In genomic region chr4:125547842-125548241, GRCh38 we compare ENCODE assay signal across 16 cellular contexts.
"Had no signal": no experiment of that assay in that cellular context is flagged by ENCODE, and none has a peak within 500 bp of the region (broad histone marks: within the 10 kb centered on the region; RNA-seq: fewer than 3 reads in every experiment).

No MANE protein-coding gene starts in this region.

- H3K36me3 ChIP-seq: colonic mucosa, gastrocnemius medialis, heart right ventricle, SJSA1, upper lobe of left lung had no signal

- H3K9me3 Mint-ChIP-seq: activated naive CD8-positive, alpha-beta T cell treated with anti-CD3 and anti-CD28 coated beads for 36 hours had no signal

- H3K27me3 ChIP-seq: colonic mucosa, gastrocnemius medialis, heart right ventricle, SJSA1, upper lobe of left lung had no signal

- H3K36me3 Mint-ChIP-seq: activated CD4-positive, alpha-beta memory T cell treated with anti-CD3 and anti-CD28 coated beads for 36 hours; activated naive CD8-positive, alpha-beta T cell treated with anti-CD3 and anti-CD28 coated beads for 36 hours; stimulated activated effector memory CD8-positive, alpha-beta T cell treated with anti-CD3 and anti-CD28 coated beads, Interleukin-12 subunit alpha, Interleukin-12 subunit beta, amount 100 ng/mL, for 72 hours had no signal

- H3K27ac Mint-ChIP-seq: activated CD4-positive, alpha-beta memory T cell treated with anti-CD3 and anti-CD28 coated beads for 36 hours; activated naive CD8-positive, alpha-beta T cell treated with anti-CD3 and anti-CD28 coated beads for 36 hours; effector memory CD8-positive, alpha-beta T cell; progenitor cell of endocrine pancreas; stimulated activated effector memory CD8-positive, alpha-beta T cell treated with anti-CD3 and anti-CD28 coated beads, Interleukin-12 subunit alpha, Interleukin-12 subunit beta, amount 100 ng/mL, for 72 hours had no signal

- H3K9me3 ChIP-seq: colonic mucosa, gastrocnemius medialis, SJSA1, upper lobe of left lung had no signal

- H3K4me3 ChIP-seq: colonic mucosa, gastrocnemius medialis, heart right ventricle, SJSA1, upper lobe of left lung had no signal

- H3K4me1 Mint-ChIP-seq: activated naive CD8-positive, alpha-beta T cell treated with anti-CD3 and anti-CD28 coated beads for 36 hours; stimulated activated effector memory CD8-positive, alpha-beta T cell treated with anti-CD3 and anti-CD28 coated beads, Interleukin-12 subunit alpha, Interleukin-12 subunit beta, amount 100 ng/mL, for 72 hours had no signal

- H3K27ac ChIP-seq: colonic mucosa, gastrocnemius medialis, heart right ventricle, SJSA1, upper lobe of left lung had no signal

- H3K27me3 Mint-ChIP-seq: activated CD4-positive, alpha-beta memory T cell treated with anti-CD3 and anti-CD28 coated beads for 36 hours; activated naive CD8-positive, alpha-beta T cell treated with anti-CD3 and anti-CD28 coated beads for 36 hours; effector memory CD8-positive, alpha-beta T cell; progenitor cell of endocrine pancreas had no signal

- ATAC-seq: effector memory CD8-positive, alpha-beta T cell; gastrocnemius medialis; heart right ventricle; left ventricle myocardium superior; right cardiac atrium; stimulated activated effector memory CD8-positive, alpha-beta T cell treated with anti-CD3 and anti-CD28 coated beads, Interleukin-12 subunit alpha, Interleukin-12 subunit beta, amount 100 ng/mL, for 72 hours had no signal

- H3K4me3 Mint-ChIP-seq: activated CD4-positive, alpha-beta memory T cell treated with anti-CD3 and anti-CD28 coated beads for 36 hours; activated naive CD8-positive, alpha-beta T cell treated with anti-CD3 and anti-CD28 coated beads for 36 hours; effector memory CD8-positive, alpha-beta T cell; stimulated activated effector memory CD8-positive, alpha-beta T cell treated with anti-CD3 and anti-CD28 coated beads, Interleukin-12 subunit alpha, Interleukin-12 subunit beta, amount 100 ng/mL, for 72 hours had no signal

- DNase-seq: activated CD4-positive, alpha-beta memory T cell treated with anti-CD3 and anti-CD28 coated beads for 36 hours; activated CD4-positive, alpha-beta T cell treated with anti-CD3 and anti-CD28 coated beads for 1 hour; activated gamma-delta T cell treated with Interleukin-2 at 50 U/mL for 16 hours; activated naive CD8-positive, alpha-beta T cell treated with anti-CD3 and anti-CD28 coated beads for 36 hours; activated T-cell treated with anti-CD3 and anti-CD28 coated beads, Interleukin-2, amount 50 U/mL, for 48 hours; colonic mucosa; effector memory CD8-positive, alpha-beta T cell; gastrocnemius medialis; heart right ventricle; left ventricle myocardium superior; right cardiac atrium; SW 1271; upper lobe of left lung had no signal

- H3K4me1 ChIP-seq: colonic mucosa, gastrocnemius medialis, heart right ventricle, SJSA1, upper lobe of left lung had no signal
